17 cellular contexts compared by ENCODE assay signal in genomic region chr10:46087381-46087780, GRCh38. TPM values are rescaled to one million over a fixed set of nuclear protein-coding genes. Genes with fewer than 3 reads are reported as not detected.
"Had no signal": no experiment of that assay in that cellular context is flagged by ENCODE, and none has a peak within 500 bp of the region (broad histone marks: within the 10 kb centered on the region; RNA-seq: fewer than 3 reads in every experiment).

No MANE protein-coding gene starts in this region.

RNA-seq across cellular contexts. Expression of gene MSMB, which starts 41.3 kb away (rescaled TPM):
- total RNA-seq: activated naive CD4-positive, alpha-beta T cell treated with anti-CD3 and anti-CD28 coated beads for 36 hours; activated naive CD4-positive, alpha-beta T cell treated with anti-CD3 and anti-CD28 coated beads, Interleukin-2, amount 50 U/mL, for 72 hours; activated naive CD8-positive, alpha-beta T cell treated with anti-CD3 and anti-CD28 coated beads for 36 hours; activated naive CD8-positive, alpha-beta T cell treated with anti-CD3 and anti-CD28 coated beads, Interleukin-2, amount 10 ng/mL, durations not matched to agents 7 days and 5 days; activated T-cell treated with anti-CD3 and anti-CD28 coated beads, Interleukin-2, amount 50 U/mL, for 4 hours; activated T-cell treated with anti-CD3 and anti-CD28 coated beads, Interleukin-2, amount 50 U/mL, for 72 hours; activated T-helper 1 cell treated with anti-CD3 and anti-CD28 coated beads, Interleukin-12 subunit alpha, Interleukin-12 subunit beta, Interleukin-2, Interleukin-4 antibody, amounts not matched to agents 30 ng/mL and 10 ng/mL and 1 ng/mL, durations not matched to agents 14 hours and 24 hours and 36 hours; activated T-helper 17 cell treated with anti-CD3 and anti-CD28 coated beads, Interleukin-2, amount 50 U/mL, for 72 hours; activated T-helper 2 cell treated with anti-CD3 and anti-CD28 coated beads, Interferon-gamma antibody, Interleukin-2, Interleukin-4, amounts not matched to agents 10 μg/mL and 5 μg/mL and 100 μg/mL, durations not matched to agents 14 hours and 24 hours and 36 hours; adrenal gland; aorta; ascending aorta; astrocyte; body of pancreas; cardiac muscle cell; cardiac septum; cerebellum had no signal
